ENCODE assay signal across 8 cellular contexts in the genomic region with DNA sequence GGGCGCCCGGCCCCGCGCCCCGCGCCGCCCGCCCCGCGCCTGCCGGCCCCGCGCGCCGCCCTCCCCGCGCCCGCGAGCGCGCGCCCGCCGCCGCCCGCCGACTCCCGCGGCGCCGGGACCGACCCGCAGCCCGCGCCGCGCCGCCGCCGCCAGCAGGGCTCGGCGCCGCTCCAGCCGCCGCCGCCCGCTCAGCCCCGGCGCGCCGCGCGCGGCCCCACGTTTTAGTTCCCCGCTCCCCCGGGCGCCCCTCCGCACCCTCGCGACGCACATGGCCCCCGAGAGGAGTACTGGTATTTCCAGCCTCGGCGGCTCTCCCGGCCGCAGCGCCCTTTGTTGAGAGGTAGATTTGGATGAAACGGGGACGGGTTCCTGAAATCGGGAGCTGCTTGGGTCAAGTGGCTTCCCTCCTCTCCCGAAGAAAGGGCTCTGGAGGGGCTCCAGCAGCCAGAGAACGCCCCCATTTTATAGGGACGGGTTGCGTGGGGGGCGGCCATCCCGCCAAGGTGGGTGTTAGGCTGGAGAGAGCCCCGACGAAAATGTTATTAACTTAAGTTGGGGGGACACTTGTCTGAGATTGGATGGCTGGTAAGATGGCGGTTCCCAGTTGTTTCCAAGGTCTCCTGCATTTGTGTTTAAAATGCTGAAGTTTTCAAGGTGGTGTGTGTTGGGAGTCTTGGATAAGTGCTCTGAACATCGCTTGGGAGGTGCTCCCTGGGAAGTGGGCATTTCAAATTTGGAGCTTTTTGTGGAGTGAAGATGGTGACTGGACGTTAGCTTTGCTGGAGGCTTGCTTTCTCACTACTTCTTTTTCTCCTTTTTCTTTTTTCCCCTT. TPM values are rescaled to one million over a fixed set of nuclear protein-coding genes. Genes with fewer than 3 reads are reported as not detected.
DNase-seq lines count a peak whose midpoint lies in the region; ATAC-seq lines count a peak whose summit lies in the region.

No MANE protein-coding gene starts in this region.

- H3K9me3 Mint-ChIP-seq in CD4-positive, CD25-positive, alpha-beta regulatory T cell, result no peaks in the 10 kb centered on the region

- intact Hi-C loops in left ventricle myocardium superior (cut with micrococcal nuclease), result loop anchor here (10.0 kb wide), 1 partner anchor 393 kb away; a partner anchor contains a TSS

- H3K4me1 Mint-ChIP-seq in CD4-positive, CD25-positive, alpha-beta regulatory T cell, result peaks cover 44 to 68% (median 58%) of the 10 kb centered on the region in 4 donors

- peaks cover 45% of the 10 kb centered on the region for H3K27me3 Mint-ChIP-seq in CD4-positive, CD25-positive, alpha-beta regulatory T cell

- H3K36me3 Mint-ChIP-seq in CD4-positive, CD25-positive, alpha-beta regulatory T cell, result peaks cover 4% of the 10 kb centered on the region

- H3K27ac Mint-ChIP-seq in CD4-positive, CD25-positive, alpha-beta regulatory T cell, result peak overlapping the region; percentile 80 to 86 (median 83)

- WGBS in HUES64, result under 1% methylated on average over 82 of the region's 82 CpGs

- no peak overlapping the region for H3K27ac ChIP-seq in CD4-positive, CD25-positive, alpha-beta regulatory T cell (ENCODE audit: insufficient read depth, low read length, poor library complexity, severe bottlenecking)
- H3K27ac ChIP-seq in HUES64 (ENCODE audit: low read depth, low read length), result no peak overlapping the region

- H3K36me3 ChIP-seq in CD4-positive, CD25-positive, alpha-beta regulatory T cell (ENCODE audit: control insufficient read depth, insufficient read depth, low read length), result no peaks in the 10 kb centered on the region
- no peaks in the 10 kb centered on the region for H3K36me3 ChIP-seq in HUES64 (ENCODE audit: insufficient read depth, low read length)

- peaks cover 19% of the 10 kb centered on the region for H3K27me3 ChIP-seq in CD4-positive, CD25-positive, alpha-beta regulatory T cell (ENCODE audit: control insufficient read depth, insufficient read depth, low read length)
- H3K27me3 ChIP-seq in HUES64 (ENCODE audit: insufficient read depth, low read length), result peaks cover 86% of the 10 kb centered on the region

- H3K9ac ChIP-seq in HUES64 (ENCODE audit: low read depth, low read length), result peak overlapping the region; percentile 53; the same call in 1 of the 2 replicates

- H3K4me3 Mint-ChIP-seq in CD4-positive, CD25-positive, alpha-beta regulatory T cell, result peak overlapping the region; percentile 80 to 96 (median 89)

- H3K4me1 ChIP-seq in CD4-positive, CD25-positive, alpha-beta regulatory T cell (ENCODE audit: control insufficient read depth, insufficient read depth, low read length, poor library complexity, severe bottlenecking), result peaks cover 41% of the 10 kb centered on the region
- H3K4me1 ChIP-seq in HUES64 (ENCODE audit: insufficient read depth, low read length), result peaks cover 54% of the 10 kb centered on the region

- H3K4me3 ChIP-seq in CD4-positive, CD25-positive, alpha-beta regulatory T cell (ENCODE audit: low read depth, low read length), result peak overlapping the region; percentile 74
- peak overlapping the region; percentile 54 for H3K4me3 ChIP-seq in HUES64 (ENCODE audit: low read length)

- ATAC-seq in CD4-positive, CD25-positive, alpha-beta regulatory T cell (ENCODE audit: low read depth in 2 of 2), result peak in 1 of 2 donors; percentile 14
- ATAC-seq in left ventricle myocardium superior (no peak), HG02763 (IDR thresholded peaks at IDR 0.05; ENCODE audit: unreplicated experiment) (no peak), GM19351 (IDR thresholded peaks at IDR 0.05; ENCODE audit: unreplicated experiment) (no peak), GM21723 (IDR thresholded peaks at IDR 0.05; ENCODE audit: unreplicated experiment) (no peak)

- H3K9me3 ChIP-seq in CD4-positive, CD25-positive, alpha-beta regulatory T cell (ENCODE audit: control insufficient read depth in 2 of 2, low read length in 2 of 2), result no peaks in the 10 kb centered on the region
- no peaks in the 10 kb centered on the region for H3K9me3 ChIP-seq in HUES64 (ENCODE audit: insufficient read depth, low read depth, low read length)

- DNase-seq in CD4-positive, CD25-positive, alpha-beta regulatory T cell, result peak in 1 of 3 donors; percentile 29
- peak; percentile 41 for DNase-seq in activated naive CD4-positive, alpha-beta T cell treated with anti-CD3 and anti-CD28 coated beads, Interleukin-2, amount 50 U/mL, for 16 hours
- DNase-seq in left ventricle myocardium superior (peak; percentile 53), putamen (ENCODE audit: low spot score) (peak; percentile 36)

RNA-seq across cellular contexts. Expression of a gene that starts 1.1 kb away (rescaled TPM):
- total RNA-seq in CD4-positive, CD25-positive, alpha-beta regulatory T cell, result 35.3 TPM
- polyA plus RNA-seq in CD4-positive, CD25-positive, alpha-beta regulatory T cell, result 10 to 100 TPM; 27.0 to 35.3 (median 31.0) TPM
- 8.6 TPM for polyA plus RNA-seq in HUES64 (2013, experiment 1 of 2)
- polyA plus RNA-seq in HUES64 (2013, experiment 2 of 2), result 11.0 TPM
- 38.8 TPM for total RNA-seq in left ventricle myocardium superior

RNA-seq across cellular contexts. Expression of a gene that starts 5.9 kb away (rescaled TPM):
- 30.6 TPM for total RNA-seq in CD4-positive, CD25-positive, alpha-beta regulatory T cell
- 10 to 100 TPM; 85.3 to 99.8 (median 93.6) TPM for polyA plus RNA-seq in CD4-positive, CD25-positive, alpha-beta regulatory T cell
- 3.1 TPM for polyA plus RNA-seq in HUES64 (2013, experiment 1 of 2)
- polyA plus RNA-seq in HUES64 (2013, experiment 2 of 2), result 7.7 TPM
- 83.5 TPM for total RNA-seq in left ventricle myocardium superior

RNA-seq across cellular contexts. Expression of a gene that starts 23.2 kb away (rescaled TPM):
- total RNA-seq in CD4-positive, CD25-positive, alpha-beta regulatory T cell, result not detected
- polyA plus RNA-seq in CD4-positive, CD25-positive, alpha-beta regulatory T cell, result under 1 TPM in 2 of 4 donors, not detected in 2; 0.15 to 0.18 TPM
- 0.30 TPM for polyA plus RNA-seq in HUES64 (2013, experiment 1 of 2)
- 0.51 TPM for polyA plus RNA-seq in HUES64 (2013, experiment 2 of 2)
- not detected for total RNA-seq in left ventricle myocardium superior
